Comparison of ENCODE assay signal across 7 cellular contexts in genomic region chr20:43334080-43334479, GRCh38.
"Had no signal": no experiment of that assay in that cellular context is flagged by ENCODE, and none has a peak within 500 bp of the region (broad histone marks: within the 10 kb centered on the region; RNA-seq: fewer than 3 reads in every experiment).

No MANE protein-coding gene starts in this region.

- H3K4me3 Mint-ChIP-seq: IgD-negative memory B cell had no signal

- H3K4me3 ChIP-seq: GM23248, HAP-1 had no signal

- H3K27ac Mint-ChIP-seq: IgD-negative memory B cell had no signal

- H3K4me1 Mint-ChIP-seq: IgD-negative memory B cell had no signal

- H3K27ac ChIP-seq: GM23248 had no signal

- H3K36me3 Mint-ChIP-seq: IgD-negative memory B cell had no signal

- DNase-seq: GM23248, GOT3, H7, KG1 had no signal

- H3K4me1 ChIP-seq: HAP-1 had no signal

- H3K27me3 Mint-ChIP-seq: IgD-negative memory B cell had no signal

- H3K36me3 ChIP-seq: HAP-1 had no signal

- H2AFZ ChIP-seq: GM23248 had no signal

- H3K9me3 ChIP-seq: HAP-1 had no signal

- ATAC-seq: HCT116 had no signal
